ENCODE assay signal across 25 cellular contexts in the genomic region with DNA sequence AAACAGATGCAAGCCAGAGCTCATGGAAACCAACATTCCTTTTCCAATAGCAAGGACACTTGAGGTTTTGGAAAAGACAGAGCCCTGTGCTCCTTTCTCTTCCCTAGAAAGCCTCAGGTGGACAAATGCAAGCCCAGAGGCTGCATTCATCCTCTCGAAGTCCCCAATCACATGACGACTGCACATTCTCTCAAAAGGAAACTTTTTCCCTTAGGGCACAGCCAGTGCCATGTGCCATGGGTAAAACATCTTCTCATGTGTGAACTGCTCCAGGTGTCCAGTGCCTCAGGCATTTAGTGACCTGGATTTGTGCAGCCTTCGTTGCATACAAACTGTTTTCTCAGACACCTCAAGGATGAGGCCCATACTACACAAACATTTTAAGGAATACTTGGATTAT.
"Had no signal": no experiment of that assay in that cellular context is flagged by ENCODE, and none has a peak within 500 bp of the region (broad histone marks: within the 10 kb centered on the region; RNA-seq: fewer than 3 reads in every experiment).

No MANE protein-coding gene starts in this region.

- H3K4me3 ChIP-seq: heart right ventricle, left lung, lower lobe of right lung, neural progenitor cell, right atrium auricular region, right lobe of liver, smooth muscle cell, tibial nerve, upper lobe of right lung, uterus had no signal

- H3K36me3 ChIP-seq: heart right ventricle, left lung, lower lobe of right lung, neutrophil, right atrium auricular region, right lobe of liver, tibial nerve, upper lobe of right lung, uterus had no signal

- DNase-seq: heart right ventricle; hippocampal formation; kidney; left colon; left lung; lower lobe of right lung; mammary epithelial cell; mesenchymal stem cell; naive B cell; natural killer cell; nephron progenitor cell; occipital lobe; right lobe of liver; stimulated activated CD4-positive, alpha-beta T cell treated with anti-CD3 and anti-CD28 coated beads, Interleukin-12 subunit alpha, Interleukin-12 subunit beta, amount 100 ng/mL, for 4 hours; stimulated activated CD4-positive, alpha-beta T cell treated with anti-CD3 and anti-CD28 coated beads, Interleukin-15, amount 100 ng/mL, for 24 hours; stimulated activated CD4-positive, alpha-beta T cell treated with anti-CD3 and anti-CD28 coated beads, Interleukin-2, amount 100 ng/mL, for 24 hours; stimulated activated CD4-positive, alpha-beta T cell treated with anti-CD3 and anti-CD28 coated beads, Interleukin-4, amount 100 ng/mL, for 1 hour; stimulated activated naive CD4-positive, alpha-beta T cell; upper lobe of right lung; uterus had no signal

- H3K9me3 ChIP-seq: heart right ventricle, left lung, lower lobe of right lung, neutrophil, right atrium auricular region, right lobe of liver, tibial nerve, upper lobe of right lung, uterus had no signal

- H3K4me1 ChIP-seq: heart right ventricle, left lung, lower lobe of right lung, neural progenitor cell, right atrium auricular region, right lobe of liver, tibial nerve, upper lobe of right lung, uterus had no signal

- FAIRE-seq: kidney had no signal

- ATAC-seq: heart right ventricle, left colon, left lung, lower lobe of right lung, natural killer cell, right lobe of liver, upper lobe of right lung had no signal

- H3K27me3 ChIP-seq: left lung, neural progenitor cell, neutrophil, right atrium auricular region, right lobe of liver, tibial nerve, upper lobe of right lung, uterus had no signal

- H3K27ac ChIP-seq: heart right ventricle, left lung, lower lobe of right lung, neural progenitor cell, neutrophil, right atrium auricular region, right lobe of liver, tibial nerve, upper lobe of right lung, uterus had no signal
